20 cellular contexts compared by ENCODE assay signal in genomic region chr7:155216475-155217272, GRCh38.
DNase-seq lines count a peak whose midpoint lies in the region; ATAC-seq and TF ChIP-seq lines count a peak whose summit lies in the region.
"Had no signal": no experiment of that assay in that cellular context is flagged by ENCODE, and none has a peak within 500 bp of the region (broad histone marks: within the 10 kb centered on the region; RNA-seq: fewer than 3 reads in every experiment).

No MANE protein-coding gene starts in this region.

- H3K27me3 ChIP-seq in Panc1 (ENCODE audit: control insufficient read depth, insufficient read depth, low read length): no peaks in the 10 kb centered on the region; the same call in 1 of the 2 replicates
- H3K27me3 ChIP-seq in naive thymus-derived CD4-positive, alpha-beta T cell (ENCODE audit: control insufficient read depth in 2 of 2, insufficient read depth in 2 of 2, low read length in 2 of 2): no peaks in the 10 kb centered on the region
- H3K27me3 ChIP-seq: Peyer's patch, uterus had no signal

- H3K36me3 ChIP-seq in Panc1 (ENCODE audit: control insufficient read depth, insufficient read depth, low read length): no peaks in the 10 kb centered on the region
- no peaks in the 10 kb centered on the region for H3K36me3 ChIP-seq in naive thymus-derived CD4-positive, alpha-beta T cell (ENCODE audit: control insufficient read depth in 2 of 3, insufficient read depth in 3 of 3, low read length in 3 of 3)
- H3K36me3 ChIP-seq: Peyer's patch, uterus had no signal

- H3K27ac ChIP-seq in Panc1 (ENCODE audit: low read length): no peak overlapping the region
- no peak overlapping the region for H3K27ac ChIP-seq in naive thymus-derived CD4-positive, alpha-beta T cell (ENCODE audit: low read depth, low read length)
- H3K27ac ChIP-seq: A549, coronary artery, parathyroid adenoma, Peyer's patch, uterus had no signal

- TF ChIP-seq CTCF in Panc1 (IDR thresholded peaks at IDR 0.05): no peak; the same call in 1 of the 2 replicates
- TF ChIP-seq CTCF in fibroblast of the aortic adventitia (IDR thresholded peaks at IDR 0.05; ENCODE audit: insufficient read depth, low read length): peak; percentile 8
- no peak for TF ChIP-seq CTCF in MCF 10A (IDR thresholded peaks at IDR 0.05; ENCODE audit: unreplicated experiment)

- in situ Hi-C loops in Panc1 (cut with HindIII; ENCODE audit: low pct_unique_long_range_greater_than_20kb, low sequenced_read_pairs): no loop called here

- intact Hi-C loops in Panc1 (cut with micrococcal nuclease; ENCODE audit: unreplicated experiment) (no loop called here), MCF 10A (cut with micrococcal nuclease) (no loop called here)
- intact Hi-C loops in naive thymus-derived CD4-positive, alpha-beta T cell (cut with micrococcal nuclease): no loop called here

- peak overlapping the region; percentile 28 for H3K27ac Mint-ChIP-seq in stimulated activated naive CD8-positive, alpha-beta T cell treated with anti-CD3 and anti-CD28 coated beads, Interleukin-15, Interleukin-2, amounts not matched to agents 100 ng/mL and 50 ng/mL, for 24 hours
- no peak overlapping the region for H3K27ac Mint-ChIP-seq in MCF 10A (ENCODE audit: low read depth, unreplicated experiment)
- H3K27ac Mint-ChIP-seq in naive thymus-derived CD4-positive, alpha-beta T cell: no peak overlapping the region
- H3K27ac Mint-ChIP-seq: activated naive CD8-positive, alpha-beta T cell; CD4-positive, alpha-beta T cell; T-helper 17 cell had no signal

- no peak for ATAC-seq in stimulated activated naive CD8-positive, alpha-beta T cell treated with anti-CD3 and anti-CD28 coated beads, Interleukin-15, Interleukin-2, amounts not matched to agents 100 U/mL and 50 U/mL, for 24 hours
- ATAC-seq in Panc1: peak; percentile 53; the same call in 1 of the 2 replicates
- ATAC-seq in naive thymus-derived CD4-positive, alpha-beta T cell: no peak
- ATAC-seq: T-helper 17 cell had no signal

- H3K4me1 Mint-ChIP-seq in stimulated activated naive CD8-positive, alpha-beta T cell treated with anti-CD3 and anti-CD28 coated beads, Interleukin-15, Interleukin-2, amounts not matched to agents 100 ng/mL and 50 ng/mL, for 24 hours (ENCODE audit: low read depth): peaks cover 4% of the 10 kb centered on the region
- H3K4me1 Mint-ChIP-seq in MCF 10A (ENCODE audit: insufficient read depth, unreplicated experiment): peaks cover 5% of the 10 kb centered on the region
- H3K4me1 Mint-ChIP-seq in naive thymus-derived CD4-positive, alpha-beta T cell: peaks cover 0 to 4% (median 0%) of the 10 kb centered on the region in 7 donors
- H3K4me1 Mint-ChIP-seq: T-helper 17 cell had no signal

- no peak for DNase-seq in stimulated activated naive CD8-positive, alpha-beta T cell treated with anti-CD3 and anti-CD28 coated beads, Interleukin-15, Interleukin-2, amounts not matched to agents 100 U/mL and 50 U/mL, for 24 hours
- no peak for DNase-seq in Panc1 (ENCODE audit: low read depth, low spot score)
- DNase-seq in fibroblast of the aortic adventitia (ENCODE audit: low read depth): peak; percentile 38
- no peak for DNase-seq in MCF 10A (ENCODE audit: unreplicated experiment)
- DNase-seq in naive thymus-derived CD4-positive, alpha-beta T cell: no peak
- no peak for DNase-seq in T1000 (lab: John Stamatoyannopoulos, UW)
- no peak for DNase-seq in DMS53 treated with DMSO at 0.1 percent for 48 hours (lab: John Stamatoyannopoulos, UW; ENCODE audit: unreplicated experiment)
- DNase-seq: activated T-cell treated with anti-CD3 and anti-CD28 coated beads, Interleukin-2, amount 50 U/mL, for 48 hours; DMS79; NCI-H226; T-helper 17 cell; uterus had no signal

- H3K4me1 ChIP-seq in Panc1 (ENCODE audit: control insufficient read depth, insufficient read depth, low read length): peaks cover 15% of the 10 kb centered on the region
- H3K4me1 ChIP-seq in naive thymus-derived CD4-positive, alpha-beta T cell (ENCODE audit: control insufficient read depth in 2 of 2, insufficient read depth in 2 of 2, low read length in 2 of 2): no peaks in the 10 kb centered on the region
- H3K4me1 ChIP-seq: uterus had no signal

- CTCF ChIA-PET in Panc1 (lab: Charles Lee) (no interaction called here), MCF 10A (lab: Yijun Ruan, JAX) (interaction anchor here (0.7 to 1.7 kb wide), 4 partner anchors 12 to 129 kb away, joined by 3 to 4 read pairs (median 3); no protein-coding TSS in a partner anchor)
- CTCF ChIA-PET in naive thymus-derived CD4-positive, alpha-beta T cell (lab: Charles Lee): no interaction called here

- no peaks in the 10 kb centered on the region for H3K9me3 ChIP-seq in Panc1 (ENCODE audit: control insufficient read depth, insufficient read depth, low read depth, low read length)
- H3K9me3 ChIP-seq in naive thymus-derived CD4-positive, alpha-beta T cell (ENCODE audit: control insufficient read depth in 2 of 3, low read length in 3 of 3): no peaks in the 10 kb centered on the region
- H3K9me3 ChIP-seq: A549, Peyer's patch, uterus had no signal

- peaks cover 5% of the 10 kb centered on the region for H3K27me3 Mint-ChIP-seq in stimulated activated naive CD8-positive, alpha-beta T cell treated with anti-CD3 and anti-CD28 coated beads, Interleukin-15, Interleukin-2, amounts not matched to agents 100 ng/mL and 50 ng/mL, for 24 hours
- H3K27me3 Mint-ChIP-seq in MCF 10A (ENCODE audit: insufficient read depth, unreplicated experiment): peaks cover 11% of the 10 kb centered on the region
- H3K27me3 Mint-ChIP-seq in naive thymus-derived CD4-positive, alpha-beta T cell: peaks cover 0 to 7% (median 0%) of the 10 kb centered on the region in 5 donors
- H3K27me3 Mint-ChIP-seq: activated naive CD8-positive, alpha-beta T cell had no signal

- no peak overlapping the region for H3K4me3 Mint-ChIP-seq in stimulated activated naive CD8-positive, alpha-beta T cell treated with anti-CD3 and anti-CD28 coated beads, Interleukin-15, Interleukin-2, amounts not matched to agents 100 ng/mL and 50 ng/mL, for 24 hours
- H3K4me3 Mint-ChIP-seq in MCF 10A (ENCODE audit: unreplicated experiment): no peak overlapping the region
- H3K4me3 Mint-ChIP-seq in naive thymus-derived CD4-positive, alpha-beta T cell: no peak overlapping the region
- H3K4me3 Mint-ChIP-seq: activated naive CD8-positive, alpha-beta T cell; CD4-positive, alpha-beta T cell; T-helper 17 cell had no signal

- POLR2A ChIA-PET in Panc1 (lab: Charles Lee): no interaction called here
- POLR2A ChIA-PET in MCF 10A (lab: Yijun Ruan, JAX): no interaction called here
- POLR2A ChIA-PET in naive thymus-derived CD4-positive, alpha-beta T cell (lab: Charles Lee): no interaction called here

- BruUV-seq in Panc1 (replicated peaks; lab: Mats Ljungman, UMichigan) (no TSS peak), MCF 10A (replicated peaks; lab: Mats Ljungman, UMichigan) (no TSS peak)

- no peaks in the 10 kb centered on the region for H3K36me3 Mint-ChIP-seq in stimulated activated naive CD8-positive, alpha-beta T cell treated with anti-CD3 and anti-CD28 coated beads, Interleukin-15, Interleukin-2, amounts not matched to agents 100 ng/mL and 50 ng/mL, for 24 hours (ENCODE audit: low read depth)
- no peaks in the 10 kb centered on the region for H3K36me3 Mint-ChIP-seq in MCF 10A (ENCODE audit: insufficient read depth, unreplicated experiment)
- H3K36me3 Mint-ChIP-seq in naive thymus-derived CD4-positive, alpha-beta T cell: no peaks in the 10 kb centered on the region
- H3K36me3 Mint-ChIP-seq: activated naive CD8-positive, alpha-beta T cell had no signal

- H3K9me3 Mint-ChIP-seq in stimulated activated naive CD8-positive, alpha-beta T cell treated with anti-CD3 and anti-CD28 coated beads, Interleukin-15, Interleukin-2, amounts not matched to agents 100 ng/mL and 50 ng/mL, for 24 hours: no peaks in the 10 kb centered on the region
- H3K9me3 Mint-ChIP-seq in MCF 10A (ENCODE audit: unreplicated experiment): no peaks in the 10 kb centered on the region
- H3K9me3 Mint-ChIP-seq in naive thymus-derived CD4-positive, alpha-beta T cell: no peaks in the 10 kb centered on the region
- H3K9me3 Mint-ChIP-seq: CD4-positive, alpha-beta T cell had no signal

- H3K4me3 ChIP-seq in Panc1 (ENCODE audit: low read depth in 2 of 2, low read length in 2 of 2): no peak overlapping the region
- H3K4me3 ChIP-seq in fibroblast of the aortic adventitia (ENCODE audit: low read depth, low read length): no peak overlapping the region
- no peak overlapping the region for H3K4me3 ChIP-seq in naive thymus-derived CD4-positive, alpha-beta T cell (ENCODE audit: low read length)
- H3K4me3 ChIP-seq: A549, coronary artery, lung, Peyer's patch, uterus had no signal
